Comparison of ENCODE assay signal across 8 cellular contexts in genomic region chr11:65478411-65479183, GRCh38. TPM values are rescaled to one million over a fixed set of nuclear protein-coding genes. Genes with fewer than 3 reads are reported as not detected.
DNase-seq lines count a peak whose midpoint lies in the region; ATAC-seq and TF ChIP-seq lines count a peak whose summit lies in the region.

No MANE protein-coding gene starts in this region.

- peaks cover 4% of the 10 kb centered on the region for H3K27me3 Mint-ChIP-seq in T-helper 2 cell treated with Interferon-gamma antibody and Interleukin-4, amounts not matched to agents 5 μg/mL and 100 μg/mL, for 36 hours (ENCODE audit: low read depth)

- peak overlapping the region; percentile 43 for H3K4me3 Mint-ChIP-seq in T-helper 2 cell treated with Interferon-gamma antibody and Interleukin-4, amounts not matched to agents 5 μg/mL and 100 μg/mL, for 36 hours

- no peak for TF ChIP-seq CTCF in breast epithelium (IDR thresholded peaks at IDR 0.05)

- ATAC-seq in GM18907 (IDR thresholded peaks at IDR 0.05; ENCODE audit: unreplicated experiment) = no peak

- intact Hi-C loops in breast epithelium (cut with DNase I; ENCODE audit: low total_unique reads) = no loop called here

- H3K27me3 ChIP-seq in breast epithelium (no peaks in the 10 kb centered on the region), thymus (ENCODE audit: control insufficient read depth, insufficient read depth) (no peaks in the 10 kb centered on the region)

- peak overlapping the region; percentile 65 for H3K27ac Mint-ChIP-seq in T-helper 2 cell treated with Interferon-gamma antibody and Interleukin-4, amounts not matched to agents 5 μg/mL and 100 μg/mL, for 36 hours

- WGBS in thymus = 95% methylated on average over 33 of the region's 33 CpGs

- no peaks in the 10 kb centered on the region for H3K36me3 Mint-ChIP-seq in T-helper 2 cell treated with Interferon-gamma antibody and Interleukin-4, amounts not matched to agents 5 μg/mL and 100 μg/mL, for 36 hours (ENCODE audit: low read depth)

- peaks cover 18% of the 10 kb centered on the region for H3K4me1 Mint-ChIP-seq in T-helper 2 cell treated with Interferon-gamma antibody and Interleukin-4, amounts not matched to agents 5 μg/mL and 100 μg/mL, for 36 hours (ENCODE audit: low read depth)

- peak overlapping the region; percentile 26 to 81 (median 59) for H3K4me3 ChIP-seq in breast epithelium
- H3K4me3 ChIP-seq in thymus (ENCODE audit: low read length) = no peak overlapping the region

- H3K36me3 ChIP-seq in breast epithelium (no peaks in the 10 kb centered on the region), thymus (ENCODE audit: control insufficient read depth, insufficient read depth) (no peaks in the 10 kb centered on the region)

- no peak for TF ChIP-seq POLR2A in breast epithelium (IDR thresholded peaks at IDR 0.05)

- H3K9me3 ChIP-seq in breast epithelium (no peaks in the 10 kb centered on the region), thymus (ENCODE audit: control insufficient read depth) (no peaks in the 10 kb centered on the region)

- no peaks in the 10 kb centered on the region for H3K9me3 Mint-ChIP-seq in T-helper 2 cell treated with Interferon-gamma antibody and Interleukin-4, amounts not matched to agents 5 μg/mL and 100 μg/mL, for 36 hours

- H3K4me1 ChIP-seq in breast epithelium (peaks cover 5 to 6% of the 10 kb centered on the region in 2 donors), thymus (ENCODE audit: control insufficient read depth, insufficient read depth, low read length) (peaks cover 7% of the 10 kb centered on the region)

- peak overlapping the region; percentile 99 to 100 for H3K27ac ChIP-seq in breast epithelium
- H3K27ac ChIP-seq in thymus (ENCODE audit: low read depth) = peak overlapping the region; percentile 73

- no peak for DNase-seq in T-helper 2 cell treated with Interferon-gamma antibody and Interleukin-4, amounts not matched to agents 5 μg/mL and 100 μg/mL, for 36 hours (ENCODE audit: low spot score)
- DNase-seq in T-helper 2 cell (no peak), breast epithelium (ENCODE audit: low spot score in 2 of 2) (peak in 1 of 2 donors; percentile 59), medulla oblongata (ENCODE audit: extremely low spot score) (peak; percentile 53), COR-L47 (lab: John Stamatoyannopoulos, UW) (no peak)
- DNase-seq in stimulated activated CD4-positive, alpha-beta T cell treated with anti-CD3 and anti-CD28 coated beads, Interleukin-4, amount 100 ng/mL, for 1 hour = no peak

RNA-seq across cellular contexts. Expression of gene MALAT1, which starts 20.2 kb away (rescaled TPM):
- total RNA-seq in breast epithelium = over 10,000 TPM; 14,217 to 22,312 (median 18,959) TPM
- 682 TPM for polyA plus RNA-seq in thymus

RNA-seq across cellular contexts. Expression of gene SCYL1, which starts 46.3 kb away (rescaled TPM):
- total RNA-seq in breast epithelium = 10 to 100 TPM; 74.1 to 83.4 (median 83.2) TPM
- polyA plus RNA-seq in thymus = 68.1 TPM

RNA-seq across cellular contexts. Expression of gene NEAT1, which starts 56.0 kb away (rescaled TPM):
- 100 to 1,000 TPM; 323 to 391 (median 351) TPM for total RNA-seq in breast epithelium
- 3,325 TPM for polyA plus RNA-seq in thymus
